In the genomic region with DNA sequence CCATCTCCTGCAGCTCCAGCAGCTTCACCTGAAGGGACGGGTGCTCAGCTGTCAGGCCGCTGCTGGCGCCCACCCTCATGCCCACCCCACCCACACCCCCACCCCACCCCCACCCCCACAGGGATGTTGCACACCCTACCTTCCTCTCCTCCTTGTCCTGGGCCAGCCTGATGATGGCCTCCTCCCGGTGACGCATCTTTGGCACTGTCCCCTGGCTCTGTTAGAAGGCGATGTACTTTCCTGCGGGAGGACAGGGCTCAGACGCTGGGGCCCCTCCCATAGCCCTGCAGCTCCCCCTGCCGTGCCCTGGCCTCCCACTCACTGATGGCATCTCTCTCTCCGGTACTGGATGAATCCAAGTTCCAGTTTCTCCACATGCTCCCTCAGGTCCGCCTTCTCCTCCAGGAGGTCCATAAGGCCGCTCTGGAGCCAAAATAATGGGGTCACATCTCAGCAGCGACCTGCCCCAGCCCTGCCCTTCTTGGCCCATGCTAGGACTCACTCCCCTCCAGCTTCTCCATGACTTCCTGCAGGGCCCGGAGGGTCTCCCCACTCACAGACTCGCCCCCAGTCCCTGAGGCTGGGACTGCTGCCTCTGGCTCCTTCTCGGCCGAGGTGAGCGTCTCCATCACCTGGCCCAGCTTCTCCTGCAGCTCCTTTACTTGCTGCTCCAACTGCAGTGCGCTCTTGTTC, we compare ENCODE assay signal across 11 cellular contexts. TPM values are rescaled to one million over a fixed set of nuclear protein-coding genes. Genes with fewer than 3 reads are reported as not detected.
"Had no signal": no experiment of that assay in that cellular context is flagged by ENCODE, and none has a peak within 500 bp of the region (broad histone marks: within the 10 kb centered on the region; RNA-seq: fewer than 3 reads in every experiment).

No MANE protein-coding gene starts in this region.

RNA-seq across cellular contexts. Expression of a gene that starts 38.9 kb away (rescaled TPM):
- total RNA-seq: stomach, subcutaneous adipose tissue, temporal lobe, thoracic aorta, tibial nerve, transverse colon, upper lobe of left lung, ureter, urinary bladder, uterus, vagina had no signal
